In the genomic region with DNA sequence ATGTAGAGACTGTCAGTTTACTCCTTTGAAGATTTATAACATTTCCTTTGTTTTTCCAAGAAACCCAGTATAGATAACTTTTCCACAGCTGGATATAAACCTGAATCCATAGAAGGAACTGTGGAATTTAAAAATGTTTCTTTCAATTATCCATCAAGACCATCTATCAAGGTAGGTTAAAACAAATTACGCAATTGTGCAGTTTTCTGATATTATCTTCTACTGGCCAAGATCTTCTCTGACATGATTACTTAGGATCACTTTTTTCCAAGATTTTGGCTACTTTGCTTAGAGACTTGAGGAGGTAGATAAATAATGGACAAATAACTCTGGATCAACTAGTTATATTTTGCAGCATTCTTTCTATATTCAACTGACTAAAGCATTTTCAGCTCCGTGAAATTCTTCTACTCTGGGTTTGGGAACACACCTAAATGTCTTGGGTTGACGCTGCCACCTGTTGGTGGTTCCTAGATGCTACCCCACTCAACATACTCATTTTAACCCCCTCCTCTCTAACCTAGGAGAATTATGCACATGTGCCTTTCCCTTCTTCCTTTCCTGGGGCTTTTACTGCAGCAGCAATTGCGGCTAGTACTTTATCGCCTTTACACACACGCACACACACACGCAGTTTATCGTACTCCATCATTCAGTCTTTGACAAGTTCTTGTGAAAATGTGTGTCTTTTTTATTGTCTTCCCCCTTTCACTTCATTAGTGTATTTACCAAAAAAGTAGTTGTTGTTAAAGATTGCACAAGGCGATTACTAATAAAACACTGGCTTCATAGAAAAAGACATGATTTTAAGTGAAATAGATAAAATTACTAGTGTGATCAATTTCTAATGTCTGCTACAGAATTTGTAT, we compare ENCODE assay signal across 8 cellular contexts.
DNase-seq lines count a peak whose midpoint lies in the region; ATAC-seq and TF ChIP-seq lines count a peak whose summit lies in the region.

No MANE protein-coding gene starts in this region.

- peak; percentile 11 to 77 (median 36) for DNase-seq in NCI-H1417 (lab: John Stamatoyannopoulos, UW)
- DNase-seq in NCI-H1417 treated with DMSO at 0.1 percent for 48 hours (lab: John Stamatoyannopoulos, UW): no peak
- DNase-seq in RWPE2 (ENCODE audit: low spot score): no peak
- peak; percentile 75 for DNase-seq in islet precursor cell

- no peaks in the 10 kb centered on the region for H3K36me3 ChIP-seq in RWPE2 (ENCODE audit: low read depth)

- no peaks in the 10 kb centered on the region for H3K27me3 ChIP-seq in RWPE2 (ENCODE audit: insufficient read depth, poor library complexity, severe bottlenecking)

- no peak overlapping the region for H3K27ac ChIP-seq in RWPE2 (ENCODE audit: poor library complexity, severe bottlenecking)

- ATAC-seq in HG03159 (IDR thresholded peaks at IDR 0.05; ENCODE audit: unreplicated experiment) (peak; percentile 79), RWPE2 (ENCODE audit: low read depth) (peak; percentile 75), GM18858 (IDR thresholded peaks at IDR 0.05; ENCODE audit: unreplicated experiment) (no peak), HG02588 (IDR thresholded peaks at IDR 0.05; ENCODE audit: unreplicated experiment) (no peak), HG03432 (IDR thresholded peaks at IDR 0.05; ENCODE audit: unreplicated experiment) (no peak)

- no peaks in the 10 kb centered on the region for H3K9me3 ChIP-seq in RWPE2 (ENCODE audit: severe bottlenecking)

- H3K4me1 ChIP-seq in RWPE2 (ENCODE audit: insufficient read depth, poor library complexity, severe bottlenecking): no peaks in the 10 kb centered on the region

- no peak overlapping the region for H3K4me3 ChIP-seq in RWPE2 (ENCODE audit: severe bottlenecking)

- peak; percentile 60 for TF ChIP-seq CTCF in RWPE2 (IDR thresholded peaks at IDR 0.05; ENCODE audit: poor library complexity, severe bottlenecking)

Comparison
In these comparisons a context has a peak if more than half of its experiments do, and no peak if none do; other contexts are left out.
1. DNase-seq: peak in NCI-H1417 (3 of 3) and islet precursor cell (single experiment); none in NCI-H1417 treated with DMSO at 0.1 percent for 48 hours (single experiment) and RWPE2 (single experiment).
2. ATAC-seq: peak in HG03159 (single experiment) and RWPE2 (single experiment); none in GM18858 (single experiment), HG02588 (single experiment) and HG03432 (single experiment).